ENCODE assay signal across 1 cellular context in the genomic region with DNA sequence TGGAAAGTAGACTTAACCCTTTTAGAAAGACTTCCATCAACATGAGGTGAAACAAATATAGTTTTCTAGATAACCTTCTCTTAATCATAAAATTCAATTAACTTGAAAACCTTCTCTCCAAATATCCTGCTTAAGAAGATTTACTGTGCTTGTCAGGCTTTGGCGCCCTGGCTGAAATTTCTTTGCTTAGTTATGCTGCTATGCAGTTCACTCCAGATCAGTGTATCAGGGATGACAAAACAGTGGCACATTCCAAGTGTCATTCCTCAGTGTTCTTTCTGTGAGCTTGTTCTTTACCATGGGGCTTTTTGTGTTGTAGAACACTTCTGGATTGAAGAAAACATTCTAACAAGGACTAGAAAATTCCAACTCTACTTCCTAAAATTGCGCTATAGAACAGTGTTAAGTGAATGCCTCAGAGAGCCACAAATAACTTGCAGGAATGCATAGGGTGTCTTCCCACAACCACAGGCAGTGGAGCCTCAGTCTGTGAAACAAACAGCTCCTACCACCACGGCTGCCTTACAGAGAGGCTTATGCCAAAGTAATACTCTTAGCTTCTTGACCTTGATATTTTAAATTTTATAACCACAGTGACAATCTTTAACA.
A peak's percentile ranks its signal among the peaks of the same experiment; 100 is the strongest.
TF ChIP-seq lines count a peak whose summit lies in the region.

No MANE protein-coding gene starts in this region.

TF ChIP-seq in HEK293T, 16 proteins besides CTCF, POLR2A, EP300 and RAD21 (continued from another document):
- TF ChIP-seq HDGF (IDR thresholded peaks at IDR 0.05; ENCODE audit: borderline replicate concordance) (no peak), NFRKB (IDR thresholded peaks at IDR 0.05) (no peak), FOXK2 (IDR thresholded peaks at IDR 0.05) (no peak), BHLHE40 (IDR thresholded peaks at IDR 0.05; ENCODE audit: borderline replicate concordance) (no peak)
- TF ChIP-seq, protein P1, sequence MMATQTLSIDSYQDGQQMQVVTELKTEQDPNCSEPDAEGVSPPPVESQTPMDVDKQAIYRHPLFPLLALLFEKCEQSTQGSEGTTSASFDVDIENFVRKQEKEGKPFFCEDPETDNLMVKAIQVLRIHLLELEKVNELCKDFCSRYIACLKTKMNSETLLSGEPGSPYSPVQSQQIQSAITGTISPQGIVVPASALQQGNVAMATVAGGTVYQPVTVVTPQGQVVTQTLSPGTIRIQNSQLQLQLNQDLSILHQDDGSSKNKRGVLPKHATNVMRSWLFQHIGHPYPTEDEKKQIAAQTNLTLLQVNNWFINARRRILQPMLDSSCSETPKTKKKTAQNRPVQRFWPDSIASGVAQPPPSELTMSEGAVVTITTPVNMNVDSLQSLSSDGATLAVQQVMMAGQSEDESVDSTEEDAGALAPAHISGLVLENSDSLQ (IDR thresholded peaks at IDR 0.05), result peak; percentile 45
